19 cellular contexts compared by ENCODE assay signal in the genomic region with DNA sequence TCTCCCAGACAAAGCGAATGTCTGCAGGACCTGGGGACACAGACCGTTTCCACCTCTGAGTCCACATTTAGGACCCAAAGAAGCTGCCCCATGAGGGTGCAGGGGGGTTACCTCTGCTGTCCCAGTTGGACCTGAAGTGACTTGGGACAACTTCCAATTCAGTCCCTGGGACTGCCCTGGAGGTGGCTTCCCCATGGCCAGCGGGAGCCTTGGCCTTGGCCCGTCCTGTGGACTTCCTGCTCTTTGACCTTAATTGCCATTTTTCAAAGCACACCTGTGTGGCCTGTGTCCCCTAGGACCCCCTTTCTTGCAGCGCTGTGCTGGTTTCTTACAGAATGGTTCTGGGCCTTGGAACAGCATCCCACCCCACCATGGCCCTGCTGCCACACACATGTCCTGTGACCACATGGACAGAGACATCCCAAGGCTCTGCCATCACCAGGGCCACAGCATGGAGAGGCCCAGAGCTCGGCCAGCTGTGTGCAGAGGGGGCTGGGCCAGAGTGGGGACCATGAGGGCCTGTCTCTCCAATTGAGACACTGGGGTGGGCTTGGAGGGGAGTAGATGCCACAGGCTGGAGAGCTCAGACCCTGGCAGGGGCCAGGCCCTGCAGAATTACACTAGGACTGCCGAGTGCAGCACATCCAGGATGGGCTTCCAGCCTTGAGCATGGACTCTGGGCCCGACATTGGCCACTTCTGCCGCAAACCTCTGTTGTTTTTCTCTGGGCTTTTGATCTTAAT. TPM values are rescaled to one million over a fixed set of nuclear protein-coding genes. Genes with fewer than 3 reads are reported as not detected.
A peak's percentile ranks its signal among the peaks of the same experiment; 100 is the strongest.
DNase-seq lines count a peak whose midpoint lies in the region; ATAC-seq and TF ChIP-seq lines count a peak whose summit lies in the region.
"Had no signal": no experiment of that assay in that cellular context is flagged by ENCODE, and none has a peak within 500 bp of the region (broad histone marks: within the 10 kb centered on the region; RNA-seq: fewer than 3 reads in every experiment).

No MANE protein-coding gene starts in this region.

- H3K27me3 ChIP-seq in neutrophil (no peaks in the 10 kb centered on the region), aorta (ENCODE audit: control insufficient read depth in 1 of 2, insufficient read depth in 2 of 2, low read length in 1 of 2) (no peaks in the 10 kb centered on the region), HAP-1 (ENCODE audit: low read depth) (no peaks in the 10 kb centered on the region)
- H3K27me3 ChIP-seq: right lobe of liver, vagina had no signal

- no peak overlapping the region for H3K4me3 Mint-ChIP-seq in activated naive CD8-positive, alpha-beta T cell
- H3K4me3 Mint-ChIP-seq in activated naive CD8-positive, alpha-beta T cell treated with anti-CD3 and anti-CD28 coated beads, Interleukin-2, amount 50 U/mL, for 24 hours, result no peak overlapping the region
- no peak overlapping the region for H3K4me3 Mint-ChIP-seq in activated naive CD8-positive, alpha-beta T cell treated with anti-CD3 and anti-CD28 coated beads for 36 hours
- H3K4me3 Mint-ChIP-seq: activated B cell treated with CpG ODN at 0.5 μM for 24 hours; stimulated activated naive CD8-positive, alpha-beta T cell treated with anti-CD3 and anti-CD28 coated beads, Interleukin-15, amount 100 ng/mL, for 72 hours had no signal

- in situ Hi-C loops in HAP-1 (cut with MboI; ENCODE audit: low sequenced_read_pairs), result no loop called here

- H3K27me3 Mint-ChIP-seq in activated naive CD8-positive, alpha-beta T cell, result no peaks in the 10 kb centered on the region
- no peaks in the 10 kb centered on the region for H3K27me3 Mint-ChIP-seq in activated naive CD8-positive, alpha-beta T cell treated with anti-CD3 and anti-CD28 coated beads, Interleukin-2, amount 50 U/mL, for 24 hours
- H3K27me3 Mint-ChIP-seq in activated naive CD8-positive, alpha-beta T cell treated with anti-CD3 and anti-CD28 coated beads for 36 hours, result no peaks in the 10 kb centered on the region
- H3K27me3 Mint-ChIP-seq: activated B cell treated with CpG ODN at 0.5 μM for 24 hours; stimulated activated naive CD8-positive, alpha-beta T cell treated with anti-CD3 and anti-CD28 coated beads, Interleukin-15, amount 100 ng/mL, for 72 hours had no signal

- DNase-seq in activated naive CD8-positive, alpha-beta T cell treated with anti-CD3 and anti-CD28 coated beads, Interleukin-2, amount 50 U/mL, for 24 hours, result no peak
- no peak for DNase-seq in activated naive CD8-positive, alpha-beta T cell treated with anti-CD3 and anti-CD28 coated beads for 36 hours
- DNase-seq in aorta (peak; percentile 22 to 70), occipital lobe (lab: John Stamatoyannopoulos, UW) (no peak), HAP-1 (ENCODE audit: low spot score in 2 of 2) (no peak)
- DNase-seq: activated B cell treated with CpG ODN at 0.5 μM for 24 hours, Caco-2, EL, left cardiac atrium, MV-4-11, NCI-H2081 treated with DMSO at 0.1 percent for 48 hours, NCI-H510A, SHP77 treated with DMSO at 0.1 percent for 48 hours had no signal

- peaks cover 19% of the 10 kb centered on the region for H3K4me1 Mint-ChIP-seq in activated naive CD8-positive, alpha-beta T cell (ENCODE audit: low read depth)
- H3K4me1 Mint-ChIP-seq in activated naive CD8-positive, alpha-beta T cell treated with anti-CD3 and anti-CD28 coated beads, Interleukin-2, amount 50 U/mL, for 24 hours, result peaks cover 14% of the 10 kb centered on the region
- peaks cover 6% of the 10 kb centered on the region for H3K4me1 Mint-ChIP-seq in activated naive CD8-positive, alpha-beta T cell treated with anti-CD3 and anti-CD28 coated beads for 36 hours
- H3K4me1 Mint-ChIP-seq: activated B cell treated with CpG ODN at 0.5 μM for 24 hours had no signal

- H3K4me3 ChIP-seq in neutrophil (ENCODE audit: low read depth in 1 of 2, low read length in 1 of 2) (no peak overlapping the region), aorta (ENCODE audit: low read length in 2 of 2) (no peak overlapping the region), HAP-1 (no peak overlapping the region)
- H3K4me3 ChIP-seq: right lobe of liver, vagina had no signal

- no peaks in the 10 kb centered on the region for H3K9me3 ChIP-seq in neutrophil
- H3K9me3 ChIP-seq in aorta (ENCODE audit: control insufficient read depth, low read length), result no peaks in the 10 kb centered on the region
- H3K9me3 ChIP-seq in HAP-1, result no peaks in the 10 kb centered on the region
- H3K9me3 ChIP-seq: Caco-2, right lobe of liver, vagina had no signal

- TF ChIP-seq CTCF in neutrophil (IDR thresholded peaks at IDR 0.05), result no peak

- no peaks in the 10 kb centered on the region for H3K9me3 Mint-ChIP-seq in activated naive CD8-positive, alpha-beta T cell (ENCODE audit: low read depth)
- H3K9me3 Mint-ChIP-seq in activated naive CD8-positive, alpha-beta T cell treated with anti-CD3 and anti-CD28 coated beads, Interleukin-2, amount 50 U/mL, for 24 hours, result no peaks in the 10 kb centered on the region
- no peaks in the 10 kb centered on the region for H3K9me3 Mint-ChIP-seq in activated naive CD8-positive, alpha-beta T cell treated with anti-CD3 and anti-CD28 coated beads for 36 hours
- H3K9me3 Mint-ChIP-seq: activated B cell treated with CpG ODN at 0.5 μM for 24 hours; stimulated activated naive CD8-positive, alpha-beta T cell treated with anti-CD3 and anti-CD28 coated beads, Interleukin-15, amount 100 ng/mL, for 72 hours had no signal

- intact Hi-C loops in aorta (cut with DNase I), result no loop called here

- no peak for ATAC-seq in activated naive CD8-positive, alpha-beta T cell treated with anti-CD3 and anti-CD28 coated beads, Interleukin-2, amount 50 U/mL, for 24 hours
- ATAC-seq in aorta (ENCODE audit: low FRiP score) (no peak), GM18511 (IDR thresholded peaks at IDR 0.05; ENCODE audit: unreplicated experiment) (no peak)
- ATAC-seq: left cardiac atrium; stimulated activated naive CD8-positive, alpha-beta T cell treated with anti-CD3 and anti-CD28 coated beads, Interleukin-15, amount 100 ng/mL, for 72 hours had no signal

- 90% methylated on average over 9 of the region's 9 CpGs for WGBS in aorta, 2 donors

- H3K4me1 ChIP-seq in neutrophil (ENCODE audit: control insufficient read depth in 1 of 2, insufficient read depth in 1 of 2, low read depth in 1 of 2, low read length in 1 of 2), result peaks cover 0 to 1% of the 10 kb centered on the region in 2 experiments
- H3K4me1 ChIP-seq in aorta (ENCODE audit: control insufficient read depth in 1 of 2, insufficient read depth in 2 of 2, low read length in 2 of 2), result no peaks in the 10 kb centered on the region
- no peaks in the 10 kb centered on the region for H3K4me1 ChIP-seq in HAP-1
- H3K4me1 ChIP-seq: Caco-2, right lobe of liver had no signal

- peaks cover 2% of the 10 kb centered on the region for H3K36me3 Mint-ChIP-seq in activated naive CD8-positive, alpha-beta T cell
- H3K36me3 Mint-ChIP-seq in activated naive CD8-positive, alpha-beta T cell treated with anti-CD3 and anti-CD28 coated beads, Interleukin-2, amount 50 U/mL, for 24 hours (ENCODE audit: low read depth), result peaks cover 25% of the 10 kb centered on the region
- H3K36me3 Mint-ChIP-seq in activated naive CD8-positive, alpha-beta T cell treated with anti-CD3 and anti-CD28 coated beads for 36 hours, result peaks cover 22% of the 10 kb centered on the region

- H3K36me3 ChIP-seq in neutrophil (peaks cover 91% of the 10 kb centered on the region), aorta (ENCODE audit: control insufficient read depth in 1 of 2, insufficient read depth in 2 of 2, low read length in 1 of 2) (peaks cover 0 to 7% of the 10 kb centered on the region in 2 donors), HAP-1 (replicated peaks) (peaks cover 27% of the 10 kb centered on the region)

- peak overlapping the region; percentile 28 for H3K27ac Mint-ChIP-seq in activated naive CD8-positive, alpha-beta T cell
- H3K27ac Mint-ChIP-seq in activated naive CD8-positive, alpha-beta T cell treated with anti-CD3 and anti-CD28 coated beads, Interleukin-2, amount 50 U/mL, for 24 hours, result no peak overlapping the region
- peak overlapping the region; percentile 34 for H3K27ac Mint-ChIP-seq in activated naive CD8-positive, alpha-beta T cell treated with anti-CD3 and anti-CD28 coated beads for 36 hours
- H3K27ac Mint-ChIP-seq: activated B cell treated with CpG ODN at 0.5 μM for 24 hours had no signal

- peak overlapping the region; percentile 38 for H3K27ac ChIP-seq in neutrophil
- no peak overlapping the region for H3K27ac ChIP-seq in aorta (ENCODE audit: low read depth in 1 of 2, low read length in 2 of 2)
- H3K27ac ChIP-seq: right lobe of liver, vagina had no signal

RNA-seq across cellular contexts. Expression of gene SECISBP2, which starts 45.8 kb away (rescaled TPM):
- 10 to 100 TPM; 27.3 to 34.7 TPM for total RNA-seq in activated naive CD8-positive, alpha-beta T cell treated with anti-CD3 and anti-CD28 coated beads for 36 hours
- 10 to 100 TPM; 47.2 to 49.0 TPM for total RNA-seq in aorta
- polyA plus RNA-seq in aorta, result 10 to 100 TPM in 1 of 2 donors, 1 to 10 TPM in 1; 7.0 to 29.9 TPM
- 81.3 TPM for total RNA-seq in occipital lobe

RNA-seq across cellular contexts. Expression of gene CKS2, which starts 53.1 kb away (rescaled TPM):
- 100 to 1,000 TPM; 333 to 343 TPM for total RNA-seq in activated naive CD8-positive, alpha-beta T cell treated with anti-CD3 and anti-CD28 coated beads for 36 hours
- total RNA-seq in aorta, result 1 to 10 TPM; 5.4 to 8.9 TPM
- polyA plus RNA-seq in aorta, result 10 to 100 TPM in 1 of 2 donors, 1 to 10 TPM in 1; 5.7 to 14.9 TPM
- 34.3 TPM for total RNA-seq in occipital lobe

Comparison
In these comparisons a context has a peak if more than half of its experiments do, and no peak if none do; other contexts are left out.
1. DNase-seq: peak in aorta (2 of 2); none in activated naive CD8-positive, alpha-beta T cell treated with anti-CD3 and anti-CD28 coated beads, Interleukin-2, amount 50 U/mL, for 24 hours (single experiment), activated naive CD8-positive, alpha-beta T cell treated with anti-CD3 and anti-CD28 coated beads for 36 hours (single experiment), occipital lobe (single experiment) and HAP-1 (0 of 2).